In genomic region chr10:128438417-128439063, GRCh38 we compare ENCODE assay signal across 24 cellular contexts.
"Had no signal": no experiment of that assay in that cellular context is flagged by ENCODE, and none has a peak within 500 bp of the region (broad histone marks: within the 10 kb centered on the region; RNA-seq: fewer than 3 reads in every experiment).

No MANE protein-coding gene starts in this region.

- FAIRE-seq: colon, islet of Langerhans had no signal

- H3K27me3 ChIP-seq: ascending aorta, brain microvascular endothelial cell, testis had no signal

- H3K4me3 ChIP-seq: ascending aorta, esophagus squamous epithelium, heart left ventricle, mucosa of descending colon, sigmoid colon, testis had no signal

- H3K4me1 Mint-ChIP-seq: activated naive CD4-positive, alpha-beta T cell treated with anti-CD3 and anti-CD28 coated beads, Interleukin-2, amount 50 U/mL, for 24 hours; central memory CD8-positive, alpha-beta T cell; memory B cell; neural crest cell; T-cell had no signal

- H3K9me3 Mint-ChIP-seq: activated naive CD4-positive, alpha-beta T cell treated with anti-CD3 and anti-CD28 coated beads, Interleukin-2, amount 50 U/mL, for 24 hours; neural crest cell; T-helper 2 cell treated with Interferon-gamma antibody and Interleukin-4, amounts not matched to agents 5 μg/mL and 100 μg/mL, for 36 hours had no signal

- H3K4me1 ChIP-seq: ascending aorta, esophagus squamous epithelium, heart left ventricle, sigmoid colon, testis had no signal

- H3K36me3 ChIP-seq: ascending aorta, brain microvascular endothelial cell, esophagus squamous epithelium, heart left ventricle, sigmoid colon had no signal

- H3K9me3 ChIP-seq: ascending aorta, mucosa of descending colon, sigmoid colon, testis had no signal

- H3K36me3 Mint-ChIP-seq: activated naive CD4-positive, alpha-beta T cell treated with anti-CD3 and anti-CD28 coated beads, Interleukin-2, amount 50 U/mL, for 24 hours; memory B cell; T-cell had no signal

- H3K27ac Mint-ChIP-seq: activated naive CD4-positive, alpha-beta T cell treated with anti-CD3 and anti-CD28 coated beads, Interleukin-2, amount 50 U/mL, for 24 hours; effector memory CD8-positive, alpha-beta T cell; memory B cell; T-cell; T-helper 2 cell treated with Interferon-gamma antibody and Interleukin-4, amounts not matched to agents 5 μg/mL and 100 μg/mL, for 36 hours had no signal

- H3K27ac ChIP-seq: ascending aorta, brain microvascular endothelial cell, esophagus squamous epithelium, heart left ventricle, sigmoid colon, testis, VCaP had no signal

- ATAC-seq: effector memory CD8-positive, alpha-beta T cell; left cardiac atrium; mucosa of descending colon; T-cell had no signal

- H3K4me3 Mint-ChIP-seq: activated naive CD4-positive, alpha-beta T cell treated with anti-CD3 and anti-CD28 coated beads, Interleukin-2, amount 50 U/mL, for 24 hours; central memory CD8-positive, alpha-beta T cell; effector memory CD8-positive, alpha-beta T cell; memory B cell; neural crest cell; T-cell; T-helper 2 cell treated with Interferon-gamma antibody and Interleukin-4, amounts not matched to agents 5 μg/mL and 100 μg/mL, for 36 hours had no signal

- DNase-seq: activated CD4-positive, CD25-positive, alpha-beta regulatory T cell treated with anti-CD3 and anti-CD28 coated beads, Interleukin-2, amount 50 U/mL, for 72 hours; activated gamma-delta T cell treated with Interleukin-2 at 50 U/mL for 16 hours; activated T-cell treated with anti-CD3 and anti-CD28 coated beads, Interleukin-2, amount 50 U/mL, for 1 hour; brain microvascular endothelial cell; effector memory CD8-positive, alpha-beta T cell; esophagus squamous epithelium; heart left ventricle; left cardiac atrium; mucosa of descending colon; sigmoid colon; stimulated activated CD4-positive, alpha-beta T cell treated with anti-CD3 and anti-CD28 coated beads, Interleukin-2, amount 100 ng/mL, for 48 hours; stimulated activated CD8-positive, alpha-beta memory T cell treated with anti-CD3 and anti-CD28 coated beads, Interleukin-4, amount 100 ng/mL, for 48 hours; stimulated activated naive CD4-positive, alpha-beta T cell; T-cell; testis had no signal
